In the genomic region with DNA sequence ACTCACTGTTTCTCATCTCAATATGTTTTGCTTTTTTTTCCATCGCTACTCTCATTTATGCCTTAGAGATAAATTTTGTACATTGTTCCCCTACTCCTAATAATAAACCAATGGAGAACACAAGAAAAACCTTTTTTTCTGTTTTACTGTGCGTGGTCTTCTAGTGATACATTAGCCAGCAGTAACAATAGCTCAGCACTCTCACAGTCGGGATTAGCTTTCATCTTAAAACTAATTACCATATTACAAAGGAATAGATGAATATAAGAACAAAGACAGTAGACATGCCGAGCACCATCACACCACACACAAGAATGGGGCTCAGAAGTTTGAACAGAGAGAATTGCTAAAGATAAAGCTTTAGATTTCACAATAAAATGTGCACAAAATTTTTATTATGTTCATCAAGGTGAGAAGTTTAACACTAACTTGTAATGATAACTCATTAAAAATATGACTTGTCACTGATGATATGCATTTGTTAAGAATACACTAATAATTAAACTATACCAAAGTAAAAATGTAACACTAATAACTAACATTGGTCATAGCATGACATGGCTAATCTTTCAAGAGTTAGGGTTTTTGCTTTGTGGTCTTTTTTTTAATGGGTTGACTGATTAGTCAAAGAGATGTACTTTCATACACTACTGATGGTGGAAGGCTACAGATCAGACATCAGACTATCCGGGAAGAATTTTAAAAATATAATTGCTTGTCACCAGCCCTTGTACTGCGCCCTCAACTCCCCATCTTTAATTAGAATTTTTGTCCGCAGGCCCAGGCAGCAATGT, we compare ENCODE assay signal across 23 cellular contexts.
"Had no signal": no experiment of that assay in that cellular context is flagged by ENCODE, and none has a peak within 500 bp of the region (broad histone marks: within the 10 kb centered on the region; RNA-seq: fewer than 3 reads in every experiment).

No MANE protein-coding gene starts in this region.

- H3K4me3 ChIP-seq: body of pancreas, cardiac muscle cell, heart right ventricle, transverse colon, uterus had no signal

- H3K27me3 ChIP-seq: body of pancreas, cardiac muscle cell, heart right ventricle, transverse colon, uterus had no signal

- H3K4me3 Mint-ChIP-seq: activated CD4-positive, alpha-beta memory T cell treated with anti-CD3 and anti-CD28 coated beads, Interleukin-2, amount 10 ng/mL, durations not matched to agents 7 days and 5 days; activated naive CD8-positive, alpha-beta T cell treated with anti-CD3 and anti-CD28 coated beads, Interleukin-2, amount 50 U/mL, for 24 hours; memory B cell; nephron progenitor cell; stimulated activated memory B cell treated with anti-CD40 and anti-IgM and Interleukin-4, amounts not matched to agents 10 μg/mL and 1 μg/mL and 100 μg/mL, for 72 hours had no signal

- H3K27ac ChIP-seq: body of pancreas, cardiac muscle cell, heart right ventricle, transverse colon, uterus had no signal

- H3K9me3 Mint-ChIP-seq: activated CD4-positive, alpha-beta memory T cell treated with anti-CD3 and anti-CD28 coated beads, Interleukin-2, amount 10 ng/mL, durations not matched to agents 7 days and 5 days had no signal

- H3K9me3 ChIP-seq: body of pancreas, transverse colon, uterus had no signal

- H3K27ac Mint-ChIP-seq: activated CD4-positive, alpha-beta memory T cell treated with anti-CD3 and anti-CD28 coated beads, Interleukin-2, amount 10 ng/mL, durations not matched to agents 7 days and 5 days; activated naive CD8-positive, alpha-beta T cell treated with anti-CD3 and anti-CD28 coated beads, Interleukin-2, amount 50 U/mL, for 24 hours; memory B cell; nephron progenitor cell; stimulated activated memory B cell treated with anti-CD40 and anti-IgM and Interleukin-4, amounts not matched to agents 10 μg/mL and 1 μg/mL and 100 μg/mL, for 72 hours had no signal

- H3K4me1 ChIP-seq: body of pancreas, transverse colon, uterus had no signal

- H3K4me1 Mint-ChIP-seq: activated naive CD8-positive, alpha-beta T cell treated with anti-CD3 and anti-CD28 coated beads, Interleukin-2, amount 50 U/mL, for 24 hours; nephron progenitor cell had no signal

- FAIRE-seq: keratinocyte, small intestine had no signal

- ATAC-seq: activated naive CD8-positive, alpha-beta T cell treated with anti-CD3 and anti-CD28 coated beads, Interleukin-2, amount 50 U/mL, for 24 hours; body of pancreas; heart right ventricle; left colon; sciatic nerve; stimulated activated memory B cell treated with anti-CD40 and anti-IgM and Interleukin-4, amounts not matched to agents 10 μg/mL and 1 μg/mL and 100 μg/mL, for 72 hours had no signal

- DNase-seq: activated CD4-positive, alpha-beta memory T cell treated with anti-CD3 and anti-CD28 coated beads, Interleukin-2, amount 10 ng/mL, durations not matched to agents 7 days and 5 days; activated CD4-positive, alpha-beta T cell treated with anti-CD3 and anti-CD28 coated beads for 4 hours; activated CD4-positive, CD25-positive, alpha-beta regulatory T cell; activated gamma-delta T cell; activated naive CD4-positive, alpha-beta T cell treated with anti-CD3 and anti-CD28 coated beads, Interleukin-2, amount 50 U/mL, for 16 hours; activated naive CD8-positive, alpha-beta T cell treated with anti-CD3 and anti-CD28 coated beads, Interleukin-2, amount 50 U/mL, for 24 hours; activated T-cell treated with anti-CD3 and anti-CD28 coated beads for 4 hours; body of pancreas; effector CD4-positive, alpha-beta T cell; erythroblast; foreskin fibroblast; heart right ventricle; left colon; nephron progenitor cell; posterior cingulate gyrus; small intestine; transverse colon; uterus had no signal

- H3K36me3 ChIP-seq: cardiac muscle cell, heart right ventricle, transverse colon, uterus had no signal

- H3K36me3 Mint-ChIP-seq: memory B cell; stimulated activated memory B cell treated with anti-CD40 and anti-IgM and Interleukin-4, amounts not matched to agents 10 μg/mL and 1 μg/mL and 100 μg/mL, for 72 hours had no signal
